ENCODE assay signal across 8 cellular contexts in the genomic region with DNA sequence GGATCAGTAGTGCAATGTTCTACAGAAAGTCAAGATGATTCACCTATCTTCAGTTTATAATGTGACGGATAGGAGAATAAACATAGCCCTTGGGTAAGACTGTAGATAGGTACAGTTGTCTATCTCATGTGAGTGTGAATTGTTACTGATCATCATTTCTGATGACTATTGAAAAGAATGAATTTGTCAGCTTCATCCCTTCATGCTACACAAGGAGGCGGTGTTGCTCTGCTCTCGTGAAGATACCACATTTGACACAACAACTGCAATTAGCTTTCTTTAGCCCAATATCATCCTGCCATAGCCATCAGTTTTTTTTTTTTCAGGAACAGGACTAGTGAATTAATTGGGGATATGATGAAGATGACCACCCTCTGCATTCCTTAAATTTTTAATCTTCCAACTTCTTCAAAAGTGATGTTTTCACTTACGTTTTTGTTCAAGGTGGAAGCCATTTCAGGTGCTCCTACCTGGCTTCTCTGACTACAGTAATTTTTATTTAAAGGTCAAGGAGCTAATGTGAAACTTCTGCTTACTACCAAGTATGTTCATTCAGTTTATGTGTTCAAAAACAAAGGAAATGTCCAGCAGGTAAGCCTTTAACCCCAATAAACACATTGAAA.
A peak's percentile ranks its signal among the peaks of the same experiment; 100 is the strongest.
DNase-seq lines count a peak whose midpoint lies in the region; TF ChIP-seq lines count a peak whose summit lies in the region.

No MANE protein-coding gene starts in this region.

- H3K4me3 ChIP-seq in WI38 (ENCODE audit: low read depth, low read length): no peak overlapping the region

- intact Hi-C loops in posterior vena cava (cut with DNase I): no loop called here

- DNase-seq in AG08395 (ENCODE audit: low spot score) (peak; percentile 63), HCEC 1CT (peak; percentile 61), iPS-NIHi11 (ENCODE audit: low spot score) (peak; percentile 39), HK-2 (ENCODE audit: unreplicated experiment) (no peak), foreskin melanocyte (no peak), D341Med (ENCODE audit: low spot score) (no peak), posterior vena cava (ENCODE audit: low spot score) (no peak)

- TF ChIP-seq CTCF in WI38 (IDR thresholded peaks at IDR 0.05; ENCODE audit: low read depth, low read length): peak; percentile 66

Comparison
In these comparisons a context has a peak if more than half of its experiments do, and no peak if none do; other contexts are left out.
1. DNase-seq: peak in AG08395 (single experiment), HCEC 1CT (single experiment) and iPS-NIHi11 (single experiment); none in HK-2 (single experiment), foreskin melanocyte (single experiment), D341Med (single experiment) and posterior vena cava (single experiment).